ENCODE assay signal across 18 cellular contexts in the genomic region with DNA sequence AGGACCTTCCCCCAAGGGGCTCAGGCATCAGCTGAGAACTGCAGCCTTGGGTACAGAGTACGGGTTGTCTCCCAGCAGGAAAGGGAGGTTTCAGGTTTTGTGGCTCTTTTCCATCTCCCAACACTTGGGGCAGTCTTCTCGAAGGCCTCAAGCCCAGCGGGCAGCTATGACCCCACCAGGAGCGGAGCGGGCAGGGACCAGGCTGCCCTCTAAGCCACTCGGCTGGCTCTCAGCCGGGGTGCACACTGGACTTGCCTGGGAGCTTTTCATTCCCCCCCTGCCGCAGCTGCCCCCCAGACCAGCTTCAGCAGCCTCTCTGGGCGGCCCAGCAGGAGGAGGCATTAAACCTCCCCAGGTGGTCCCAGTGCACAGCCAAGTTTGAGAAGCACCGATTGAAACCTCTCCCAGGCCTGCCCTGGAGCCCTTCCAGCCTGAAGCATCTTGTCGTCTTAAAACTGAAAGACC. TPM values are rescaled to one million over a fixed set of nuclear protein-coding genes. Genes with fewer than 3 reads are reported as not detected.
A peak's percentile ranks its signal among the peaks of the same experiment; 100 is the strongest.
DNase-seq lines count a peak whose midpoint lies in the region; ATAC-seq, FAIRE-seq and TF ChIP-seq lines count a peak whose summit lies in the region.
"Had no signal": no experiment of that assay in that cellular context is flagged by ENCODE, and none has a peak within 500 bp of the region (broad histone marks: within the 10 kb centered on the region; RNA-seq: fewer than 3 reads in every experiment).

No MANE protein-coding gene starts in this region.

- no peaks in the 10 kb centered on the region for H3K36me3 Mint-ChIP-seq in HFFc6 (ENCODE audit: low read depth)
- H3K36me3 Mint-ChIP-seq: activated naive CD4-positive, alpha-beta T cell treated with anti-CD3 and anti-CD28 coated beads, Interleukin-2, amount 50 U/mL, for 72 hours; stimulated activated memory B cell treated with anti-CD40 and anti-IgM and Interleukin-4, amounts not matched to agents 10 μg/mL and 1 μg/mL and 100 μg/mL, for 72 hours had no signal

- WGBS in A549 (ENCODE audit: missing lambda C conversion rate), result 44% methylated on average over 10 of the region's 11 CpGs

- H3K4me1 Mint-ChIP-seq in HFFc6 (ENCODE audit: low read depth), result peaks cover 7% of the 10 kb centered on the region; the same call in 1 of the 2 replicates
- H3K4me1 Mint-ChIP-seq: B cell had no signal

- no peak for FAIRE-seq in A549 (lab: Jason Lieb, UNC)
- no peak for FAIRE-seq in urothelium cell line (lab: Jason Lieb, UNC)
- FAIRE-seq: GM12891 had no signal

- no peak overlapping the region for H3K27ac Mint-ChIP-seq in HFFc6
- H3K27ac Mint-ChIP-seq: activated naive CD4-positive, alpha-beta T cell treated with anti-CD3 and anti-CD28 coated beads, Interleukin-2, amount 50 U/mL, for 72 hours; B cell; stimulated activated memory B cell treated with anti-CD40 and anti-IgM and Interleukin-4, amounts not matched to agents 10 μg/mL and 1 μg/mL and 100 μg/mL, for 72 hours had no signal

- no peaks in the 10 kb centered on the region for H3K9me3 ChIP-seq in A549
- H3K9me3 ChIP-seq: spleen had no signal

- ATAC-seq in A549, result peak; percentile 60 to 85; a peak in 4 of 6 replicates
- no peak for ATAC-seq in GM21619 (IDR thresholded peaks at IDR 0.05; ENCODE audit: unreplicated experiment)
- no peak for ATAC-seq in GM19324 (IDR thresholded peaks at IDR 0.05; ENCODE audit: low FRiP score, unreplicated experiment)
- ATAC-seq: activated CD4-positive, CD25-positive, alpha-beta regulatory T cell treated with anti-CD3 and anti-CD28 coated beads, Interleukin-2, amount 50 U/mL, for 24 hours; activated naive CD4-positive, alpha-beta T cell treated with anti-CD3 and anti-CD28 coated beads, Interleukin-2, amount 50 U/mL, for 72 hours; stimulated activated memory B cell treated with anti-CD40 and anti-IgM and Interleukin-4, amounts not matched to agents 10 μg/mL and 1 μg/mL and 100 μg/mL, for 72 hours had no signal

- DNase-seq in A549 (ENCODE audit: low read depth in 1 of 2, low spot score in 1 of 2) (peak in 1 of 2 experiments; percentile 26), HFFc6 (no peak), caudate nucleus (lab: John Stamatoyannopoulos, UW) (peak in 34 of 61 donors; percentile 36 to 77 (median 58)), kidney epithelial cell (ENCODE audit: low read depth) (no peak), COR-L47 (lab: John Stamatoyannopoulos, UW) (no peak), urothelium cell line (ENCODE audit: low spot score) (no peak)
- DNase-seq: erythroblast, MM.1S, OCI-M1, spleen had no signal

- POLR2A ChIA-PET in A549 (lab: Yijun Ruan, JAX), result no interaction called here

- no peak overlapping the region for H3K4me2 ChIP-seq in A549

- peaks cover 70% of the 10 kb centered on the region for H3K27me3 ChIP-seq in kidney epithelial cell (ENCODE audit: control insufficient read depth, insufficient read depth, low read length)

- TF ChIP-seq RAD21 in A549 (conservative IDR thresholded peaks at IDR 0.05 in 1 of 2, IDR thresholded peaks at IDR 0.05 in 1 of 2), result no peak

- H3K27me3 Mint-ChIP-seq in HFFc6 (ENCODE audit: insufficient read depth), result peaks cover 48% of the 10 kb centered on the region

- no peak for TF ChIP-seq EP300 in A549 (IDR thresholded peaks at IDR 0.05)

- no peak overlapping the region for H3K4me3 Mint-ChIP-seq in HFFc6
- H3K4me3 Mint-ChIP-seq: B cell; stimulated activated memory B cell treated with anti-CD40 and anti-IgM and Interleukin-4, amounts not matched to agents 10 μg/mL and 1 μg/mL and 100 μg/mL, for 72 hours had no signal

- H3K9me3 Mint-ChIP-seq in HFFc6, result no peaks in the 10 kb centered on the region
- H3K9me3 Mint-ChIP-seq: activated naive CD4-positive, alpha-beta T cell treated with anti-CD3 and anti-CD28 coated beads, Interleukin-2, amount 50 U/mL, for 72 hours; stimulated activated memory B cell treated with anti-CD40 and anti-IgM and Interleukin-4, amounts not matched to agents 10 μg/mL and 1 μg/mL and 100 μg/mL, for 72 hours had no signal

- CTCF ChIA-PET in A549 (lab: Yijun Ruan, JAX), result interaction anchor here (0.6 to 3.3 kb wide), 7 partner anchors 10 to 266 kb away, joined by 3 to 28 read pairs (median 4); no protein-coding TSS in a partner anchor

- TF ChIP-seq POLR2A in A549 (IDR thresholded peaks at IDR 0.05; ENCODE audit: low read length), result no peak

- H3K36me3 ChIP-seq in kidney epithelial cell (ENCODE audit: control insufficient read depth, insufficient read depth, low read length), result no peaks in the 10 kb centered on the region

- H3K4me1 ChIP-seq in A549, result no peaks in the 10 kb centered on the region

- H3K4me3 ChIP-seq in A549 (no peak overlapping the region), kidney epithelial cell (ENCODE audit: low read depth, low read length) (no peak overlapping the region)
- H3K4me3 ChIP-seq: lung, spleen had no signal

- no peak for TF ChIP-seq CTCF in A549 (IDR thresholded peaks at IDR 0.05)
- peak; percentile 43 for TF ChIP-seq CTCF in HFFc6 (IDR thresholded peaks at IDR 0.05)
- peak; percentile 16 for TF ChIP-seq CTCF in kidney epithelial cell (IDR thresholded peaks at IDR 0.05; ENCODE audit: insufficient read depth, low read length, poor library complexity, severe bottlenecking)

- no peak overlapping the region for H3K27ac ChIP-seq in A549
- peak overlapping the region; percentile 69 for H3K27ac ChIP-seq in caudate nucleus (ENCODE audit: low read depth, low read length)
- H3K27ac ChIP-seq: spleen had no signal

TF ChIP-seq in A549, 52 proteins besides CTCF, POLR2A, EP300 and RAD21:
- TF ChIP-seq SREBF2 (IDR thresholded peaks at IDR 0.05), result no peak

RNA-seq across cellular contexts. Expression of a gene that starts 20.8 kb away (rescaled TPM):
- polyA plus RNA-seq in A549 (2011; rRNA removed), result 1.0 and 1.4 TPM in 2 replicates
- 0.50 and 1.6 TPM in 2 replicates for polyA plus RNA-seq in A549 (2012; cell fraction: cytosol; rRNA removed)
- 1.8 and 4.2 TPM in 2 replicates for polyA plus RNA-seq in A549 (2012; cell fraction: nucleus; rRNA removed)
- 0.46 to 1.1 TPM (median 0.52 TPM) in 3 replicates for polyA plus RNA-seq in A549 (2017; fragmentation: RNase III; extraction: RNeasy Plus Mini Kit Qiagen cat#74134 plus additional on column Dnase treatment)
- 0.87 and 1.4 TPM in 2 replicates for polyA minus RNA-seq in A549 (2011; rRNA and poly(A)+ RNA removed)
- under 1 TPM; 0.41 to 0.82 (median 0.51) TPM for total RNA-seq in HFFc6 (2021; fragmentation: NEBNext Ultra II Directional; extraction: Animal tissue kit (Norgen Biotek cat#: 25700))
- total RNA-seq in kidney epithelial cell, result 0.42 and 0.89 TPM in 2 replicates

Comparison
In these comparisons a context has a peak if more than half of its experiments do, and no peak if none do; other contexts are left out.
1. ATAC-seq: peak in A549 (2 of 2); none in GM21619 (single experiment) and GM19324 (single experiment).
2. DNase-seq: peak in caudate nucleus (34 of 61); none in HFFc6 (single experiment), kidney epithelial cell (single experiment), COR-L47 (single experiment) and urothelium cell line (single experiment).